ENCODE assay signal across 24 cellular contexts in genomic region chr17:21418446-21419298, GRCh38. TPM values are rescaled to one million over a fixed set of nuclear protein-coding genes. Genes with fewer than 3 reads are reported as not detected.
DNase-seq lines count a peak whose midpoint lies in the region; ATAC-seq and TF ChIP-seq lines count a peak whose summit lies in the region.
"Had no signal": no experiment of that assay in that cellular context is flagged by ENCODE, and none has a peak within 500 bp of the region (broad histone marks: within the 10 kb centered on the region; RNA-seq: fewer than 3 reads in every experiment).

No MANE protein-coding gene starts in this region.

- no peak overlapping the region for H3K4me3 ChIP-seq in H7 (ENCODE audit: insufficient read depth, low read depth, low read length)
- H3K4me3 ChIP-seq in upper lobe of left lung: no peak overlapping the region
- H3K4me3 ChIP-seq: Peyer's patch, prostate gland, SK-N-MC, skin epidermis, vagina had no signal

- TF ChIP-seq EP300 in upper lobe of left lung (IDR thresholded peaks at IDR 0.05): no peak

- no peaks in the 10 kb centered on the region for H3K9me3 ChIP-seq in upper lobe of left lung
- H3K9me3 ChIP-seq: Caco-2, Peyer's patch, prostate gland, vagina had no signal

- no peak for ATAC-seq in stimulated activated naive CD8-positive, alpha-beta T cell treated with anti-CD3 and anti-CD28 coated beads, Interleukin-15, Interleukin-2, amounts not matched to agents 100 U/mL and 50 U/mL, for 24 hours
- ATAC-seq in upper lobe of left lung (ENCODE audit: low FRiP score in 2 of 2): no peak

- CTCF ChIA-PET in HEK293T (lab: Yijun Ruan, JAX): no interaction called here

- H3K9me3 Mint-ChIP-seq in endothelial cell (ENCODE audit: unreplicated experiment): no peaks in the 10 kb centered on the region
- H3K9me3 Mint-ChIP-seq: activated naive CD8-positive, alpha-beta T cell treated with anti-CD3 and anti-CD28 coated beads, Interleukin-2, amount 10 ng/mL, durations not matched to agents 7 days and 5 days had no signal

- H3K27ac Mint-ChIP-seq in endothelial cell (ENCODE audit: unreplicated experiment): peak overlapping the region; percentile 24
- H3K27ac Mint-ChIP-seq: activated naive CD8-positive, alpha-beta T cell treated with anti-CD3 and anti-CD28 coated beads, Interleukin-2, amount 10 ng/mL, durations not matched to agents 7 days and 5 days; naive B cell had no signal

- DNase-seq in activated naive CD4-positive, alpha-beta T cell treated with anti-CD3 and anti-CD28 coated beads, Interleukin-2, amount 50 U/mL, for 16 hours: peak; percentile 6
- no peak for DNase-seq in activated naive CD4-positive, alpha-beta T cell (lab: John Stamatoyannopoulos, UW)
- peak; percentile 55 for DNase-seq in H7
- no peak for DNase-seq in endothelial cell (ENCODE audit: low spot score)
- DNase-seq in stimulated activated naive CD8-positive, alpha-beta T cell treated with anti-CD3 and anti-CD28 coated beads, Interleukin-15, Interleukin-2, amounts not matched to agents 100 U/mL and 50 U/mL, for 24 hours: peak; percentile 16
- no peak for DNase-seq in NCI-H2171 (lab: John Stamatoyannopoulos, UW)
- no peak for DNase-seq in HEK293T (ENCODE audit: extremely low spot score)
- no peak for DNase-seq in upper lobe of left lung
- DNase-seq: activated naive CD8-positive, alpha-beta T cell treated with anti-CD3 and anti-CD28 coated beads, Interleukin-2, amount 10 ng/mL, durations not matched to agents 7 days and 5 days; dermis blood vessel endothelial cell; foreskin fibroblast; hippocampal formation; naive B cell; NCI-H2029; substantia nigra; T-helper 9 cell had no signal

- TF ChIP-seq CTCF in endothelial cell (IDR thresholded peaks at IDR 0.05; ENCODE audit: unreplicated experiment): no peak
- TF ChIP-seq CTCF in upper lobe of left lung (IDR thresholded peaks at IDR 0.05): no peak

- H3K36me3 ChIP-seq in H7 (replicated peaks; ENCODE audit: control insufficient read depth, insufficient read depth, low read length) (no peaks in the 10 kb centered on the region), upper lobe of left lung (no peaks in the 10 kb centered on the region)
- H3K36me3 ChIP-seq: Peyer's patch, prostate gland, vagina had no signal

- H3K27ac ChIP-seq in upper lobe of left lung: no peak overlapping the region
- H3K27ac ChIP-seq: epithelial cell of prostate, Peyer's patch, prostate gland, SK-N-MC, skin epidermis, vagina had no signal

- peaks cover 0 to 7% (median 6%) of the 10 kb centered on the region in 4 donors for H3K4me1 ChIP-seq in upper lobe of left lung
- H3K4me1 ChIP-seq: Caco-2, Peyer's patch, prostate gland, vagina had no signal

- H3K4me3 Mint-ChIP-seq in endothelial cell (ENCODE audit: unreplicated experiment): no peak overlapping the region
- H3K4me3 Mint-ChIP-seq: brain, naive B cell had no signal

- POLR2A ChIA-PET in HEK293T (lab: Yijun Ruan, JAX): no interaction called here

- no peaks in the 10 kb centered on the region for H3K4me1 Mint-ChIP-seq in endothelial cell (ENCODE audit: unreplicated experiment)

- H3K36me3 Mint-ChIP-seq in endothelial cell (ENCODE audit: low read depth, unreplicated experiment): no peaks in the 10 kb centered on the region
- H3K36me3 Mint-ChIP-seq: activated naive CD8-positive, alpha-beta T cell treated with anti-CD3 and anti-CD28 coated beads, Interleukin-2, amount 10 ng/mL, durations not matched to agents 7 days and 5 days; brain; naive B cell had no signal

- WGBS in upper lobe of left lung, 2 donors: 83 to 88% methylated on average over 15 to 21 of the region's 21 CpGs

- peaks cover 7% of the 10 kb centered on the region for H3K27me3 Mint-ChIP-seq in endothelial cell (ENCODE audit: unreplicated experiment)
- H3K27me3 Mint-ChIP-seq: activated naive CD8-positive, alpha-beta T cell treated with anti-CD3 and anti-CD28 coated beads, Interleukin-2, amount 10 ng/mL, durations not matched to agents 7 days and 5 days; brain had no signal

- TF ChIP-seq POLR2A in upper lobe of left lung (IDR thresholded peaks at IDR 0.05): no peak

- no peaks in the 10 kb centered on the region for H3K27me3 ChIP-seq in H7 (ENCODE audit: control insufficient read depth, insufficient read depth, low read length)
- no peaks in the 10 kb centered on the region for H3K27me3 ChIP-seq in upper lobe of left lung
- H3K27me3 ChIP-seq: Peyer's patch, vagina had no signal

TF ChIP-seq in HEK293T, 16 proteins besides CTCF, POLR2A, EP300 and RAD21:
- TF ChIP-seq FOXM1 (IDR thresholded peaks at IDR 0.05; ENCODE audit: borderline replicate concordance) (no peak), ELF4 (IDR thresholded peaks at IDR 0.05) (no peak)

RNA-seq across cellular contexts. Expression of gene KCNJ12, which starts 42.5 kb away (rescaled TPM):
- total RNA-seq in H7 (2014; rRNA removed; shearing (Covaris generic)): 5.1 and 7.6 TPM in 2 replicates
- total RNA-seq in endothelial cell (ENCODE audit: unreplicated experiment) (0.56 TPM), upper lobe of left lung (1 to 10 TPM; 1.2 to 3.8 (median 2.0) TPM)
- total RNA-seq: activated naive CD8-positive, alpha-beta T cell treated with anti-CD3 and anti-CD28 coated beads, Interleukin-2, amount 10 ng/mL, durations not matched to agents 7 days and 5 days had no signal

Comparison
In these comparisons a context has a peak if more than half of its experiments do, and no peak if none do; other contexts are left out.
1. DNase-seq: peak in activated naive CD4-positive, alpha-beta T cell treated with anti-CD3 and anti-CD28 coated beads, Interleukin-2, amount 50 U/mL, for 16 hours (single experiment), H7 (single experiment) and stimulated activated naive CD8-positive, alpha-beta T cell treated with anti-CD3 and anti-CD28 coated beads, Interleukin-15, Interleukin-2, amounts not matched to agents 100 U/mL and 50 U/mL, for 24 hours (single experiment); none in activated naive CD4-positive, alpha-beta T cell (0 of 4), endothelial cell (single experiment), NCI-H2171 (single experiment), HEK293T (single experiment) and upper lobe of left lung (0 of 2).